ENCODE assay signal across 8 cellular contexts in the genomic region with DNA sequence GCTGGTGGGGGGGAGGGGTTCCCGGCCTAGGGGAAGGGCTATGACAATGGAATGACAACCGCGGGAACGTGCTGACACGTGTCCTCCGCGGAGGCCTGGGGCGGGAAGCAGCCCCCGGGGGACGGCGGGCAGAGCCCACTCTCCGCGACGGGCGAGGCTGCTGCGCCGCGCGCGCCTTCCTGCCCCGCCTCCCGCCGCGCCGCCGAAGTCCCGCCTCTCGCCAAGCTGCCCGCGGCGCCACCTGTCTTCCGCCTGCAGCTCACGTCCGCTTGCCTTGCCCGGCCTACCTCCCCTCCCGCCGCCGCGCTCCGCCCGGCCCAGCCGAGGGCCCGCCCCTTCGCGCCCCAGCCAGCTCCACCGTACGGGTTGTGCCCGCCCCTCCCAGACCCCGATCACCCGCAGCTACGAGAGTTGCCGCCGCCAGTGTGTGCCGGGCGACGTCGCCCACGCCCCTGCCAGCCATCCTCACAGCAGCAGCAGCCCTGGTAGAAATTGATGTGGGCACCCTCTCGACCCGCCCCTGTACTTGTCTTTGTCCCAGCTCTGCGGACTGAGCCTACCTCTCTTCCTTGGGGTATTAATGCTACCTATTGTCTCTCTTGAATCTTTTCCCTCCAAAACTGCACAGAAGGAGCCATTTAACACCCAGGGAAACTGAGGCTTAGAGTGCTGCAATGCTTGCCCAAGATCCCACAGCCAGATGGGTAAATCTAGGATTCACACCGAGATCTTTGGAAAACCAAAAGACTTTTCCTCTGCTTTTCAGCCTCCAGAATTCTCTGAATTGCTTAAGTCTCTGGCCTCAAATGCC. TPM values are rescaled to one million over a fixed set of nuclear protein-coding genes. Genes with fewer than 3 reads are reported as not detected.
DNase-seq lines count a peak whose midpoint lies in the region; ATAC-seq and TF ChIP-seq lines count a peak whose summit lies in the region.

A gene with protein sequence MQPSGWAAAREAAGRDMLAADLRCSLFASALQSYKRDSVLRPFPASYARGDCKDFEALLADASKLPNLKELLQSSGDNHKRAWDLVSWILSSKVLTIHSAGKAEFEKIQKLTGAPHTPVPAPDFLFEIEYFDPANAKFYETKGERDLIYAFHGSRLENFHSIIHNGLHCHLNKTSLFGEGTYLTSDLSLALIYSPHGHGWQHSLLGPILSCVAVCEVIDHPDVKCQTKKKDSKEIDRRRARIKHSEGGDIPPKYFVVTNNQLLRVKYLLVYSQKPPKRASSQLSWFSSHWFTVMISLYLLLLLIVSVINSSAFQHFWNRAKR (minus strand): TSS at position 180 of the 811 bp plus-strand sequence. CDS start 457 bp downstream, outside the sequence.

- H3K4me1 ChIP-seq in breast epithelium (peaks cover 0 to 7% of the 10 kb centered on the region in 2 donors), spleen (peaks cover 8 to 47% (median 23%) of the 10 kb centered on the region in 6 donors)

- ATAC-seq in GM18907 (IDR thresholded peaks at IDR 0.05; ENCODE audit: unreplicated experiment) (peak; percentile 89), HG03135 (IDR thresholded peaks at IDR 0.05; ENCODE audit: unreplicated experiment) (peak; percentile 88)

- H3K27me3 Mint-ChIP-seq in immature natural killer cell (ENCODE audit: low read depth in 3 of 3) = peaks cover 0 to 8% (median 0%) of the 10 kb centered on the region in 3 donors

- peak within 1 kb of the TSS; percentile 87 to 98 (median 94) for H3K27ac Mint-ChIP-seq in immature natural killer cell

- TF ChIP-seq CTCF in VCaP (conservative IDR thresholded peaks at IDR 0.05) (peak; percentile 48), breast epithelium (IDR thresholded peaks at IDR 0.05) (no peak), spleen (IDR thresholded peaks at IDR 0.05 in 8 of 11, conservative IDR thresholded peaks at IDR 0.05 in 3 of 11) (peak in 10 of 11 experiments; percentile 24 to 88 (median 74))

- no peaks in the 10 kb centered on the region for H3K9me3 Mint-ChIP-seq in immature natural killer cell

- TF ChIP-seq POLR2A in breast epithelium (IDR thresholded peaks at IDR 0.05) = peak; percentile 35
- TF ChIP-seq POLR2A in spleen (IDR thresholded peaks at IDR 0.05) = peak in 2 of 3 donors; percentile 8 to 71

- DNase-seq in AG08395 (ENCODE audit: low spot score) (peak; percentile 73), NCI-H2196 treated with DMSO at 0.1 percent for 48 hours (lab: John Stamatoyannopoulos, UW; ENCODE audit: unreplicated experiment) (peak; percentile 81), breast epithelium (ENCODE audit: low spot score in 2 of 2) (peak; percentile 85 to 92), immature natural killer cell (peak; percentile 92 to 94 (median 93)), spleen (peak; percentile 100)

- H3K4me3 ChIP-seq in breast epithelium (peak within 1 kb of the TSS; percentile 66 to 81 (median 81)), spleen (peak within 1 kb of the TSS; percentile 54 to 90 (median 69))

- H3K4me3 Mint-ChIP-seq in immature natural killer cell = peak within 1 kb of the TSS; percentile 76 to 88 (median 87)

- H3K36me3 ChIP-seq in breast epithelium (no peaks in the 10 kb centered on the region), spleen (peaks cover 0 to 3% (median 0%) of the 10 kb centered on the region in 6 donors)

- H3K27me3 ChIP-seq in breast epithelium = no peaks in the 10 kb centered on the region
- no peaks in the 10 kb centered on the region for H3K27me3 ChIP-seq in spleen (replicated peaks in 1 of 7)

- H3K36me3 Mint-ChIP-seq in immature natural killer cell = peaks cover 0 to 8% (median 0%) of the 10 kb centered on the region in 3 donors

- H3K9me3 ChIP-seq in breast epithelium = no peaks in the 10 kb centered on the region
- no peaks in the 10 kb centered on the region for H3K9me3 ChIP-seq in spleen

- H3K27ac ChIP-seq in VCaP (peak within 1 kb of the TSS; percentile 92), breast epithelium (peak within 1 kb of the TSS; percentile 90 to 91), spleen (peak within 1 kb of the TSS; percentile 83 to 91 (median 86))

- WGBS in spleen, 5 donors = 2 to 7% (median 3%) methylated on average over 13 to 62 of the region's 62 CpGs

- H3K4me1 Mint-ChIP-seq in immature natural killer cell = peaks cover 27 to 38% of the 10 kb centered on the region in 2 donors

- intact Hi-C loops in breast epithelium (cut with DNase I; ENCODE audit: low total_unique reads) = no loop called here
- intact Hi-C loops in spleen (cut with DNase I; ENCODE audit: low total_unique reads) = loop anchor here (5.0 kb wide), 1 partner anchor 100 kb away; a partner anchor contains a TSS

RNA-seq across cellular contexts. Expression of the gene that starts here (rescaled TPM):
- 10 to 100 TPM in 2 of 3 donors, 1 to 10 TPM in 1; 8.5 to 14.9 (median 10.6) TPM for total RNA-seq in breast epithelium
- 10 to 100 TPM; 17.1 to 28.3 (median 17.4) TPM for polyA plus RNA-seq in immature natural killer cell
- 10 to 100 TPM in 4 of 7 donors, 1 to 10 TPM in 3; 8.7 to 11.3 (median 10.2) TPM for total RNA-seq in spleen
- 1 to 10 TPM; 6.4 to 7.9 (median 6.7) TPM for polyA plus RNA-seq in spleen

Comparison
In these comparisons a context has a peak if more than half of its experiments do, and no peak if none do; other contexts are left out.
1. Peak in every context shown above with its lines: DNase-seq, ATAC-seq, H3K4me3 ChIP-seq and H3K27ac ChIP-seq.
2. CTCF ChIP-seq: peak in VCaP (single experiment) and spleen (10 of 11); none in breast epithelium (0 of 3).